In the genomic region with DNA sequence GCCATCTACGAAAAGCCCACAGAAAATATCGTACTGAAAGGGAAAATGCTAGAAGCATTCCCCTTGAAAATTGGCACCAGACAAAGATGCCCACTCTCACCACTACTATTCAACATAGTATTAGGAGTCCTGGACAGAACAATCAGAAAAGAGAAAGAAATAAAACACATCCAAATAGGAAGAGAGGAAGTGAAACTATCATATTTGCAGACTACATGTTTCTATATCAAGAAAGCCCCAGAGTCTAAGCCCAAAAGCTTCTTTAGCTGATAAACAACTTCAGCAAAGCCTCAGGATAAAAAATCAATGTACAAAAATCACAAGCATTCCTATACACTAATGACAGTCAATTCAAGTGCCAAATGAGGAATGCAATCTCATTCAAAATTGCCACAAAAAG, we compare ENCODE assay signal across 1 cellular context.
A peak's percentile ranks its signal among the peaks of the same experiment; 100 is the strongest.
TF ChIP-seq lines count a peak whose summit lies in the region.

No MANE protein-coding gene starts in this region.

TF ChIP-seq in GM12878, 131 proteins besides CTCF, POLR2A, EP300 and RAD21:
- TF ChIP-seq, protein P1, sequence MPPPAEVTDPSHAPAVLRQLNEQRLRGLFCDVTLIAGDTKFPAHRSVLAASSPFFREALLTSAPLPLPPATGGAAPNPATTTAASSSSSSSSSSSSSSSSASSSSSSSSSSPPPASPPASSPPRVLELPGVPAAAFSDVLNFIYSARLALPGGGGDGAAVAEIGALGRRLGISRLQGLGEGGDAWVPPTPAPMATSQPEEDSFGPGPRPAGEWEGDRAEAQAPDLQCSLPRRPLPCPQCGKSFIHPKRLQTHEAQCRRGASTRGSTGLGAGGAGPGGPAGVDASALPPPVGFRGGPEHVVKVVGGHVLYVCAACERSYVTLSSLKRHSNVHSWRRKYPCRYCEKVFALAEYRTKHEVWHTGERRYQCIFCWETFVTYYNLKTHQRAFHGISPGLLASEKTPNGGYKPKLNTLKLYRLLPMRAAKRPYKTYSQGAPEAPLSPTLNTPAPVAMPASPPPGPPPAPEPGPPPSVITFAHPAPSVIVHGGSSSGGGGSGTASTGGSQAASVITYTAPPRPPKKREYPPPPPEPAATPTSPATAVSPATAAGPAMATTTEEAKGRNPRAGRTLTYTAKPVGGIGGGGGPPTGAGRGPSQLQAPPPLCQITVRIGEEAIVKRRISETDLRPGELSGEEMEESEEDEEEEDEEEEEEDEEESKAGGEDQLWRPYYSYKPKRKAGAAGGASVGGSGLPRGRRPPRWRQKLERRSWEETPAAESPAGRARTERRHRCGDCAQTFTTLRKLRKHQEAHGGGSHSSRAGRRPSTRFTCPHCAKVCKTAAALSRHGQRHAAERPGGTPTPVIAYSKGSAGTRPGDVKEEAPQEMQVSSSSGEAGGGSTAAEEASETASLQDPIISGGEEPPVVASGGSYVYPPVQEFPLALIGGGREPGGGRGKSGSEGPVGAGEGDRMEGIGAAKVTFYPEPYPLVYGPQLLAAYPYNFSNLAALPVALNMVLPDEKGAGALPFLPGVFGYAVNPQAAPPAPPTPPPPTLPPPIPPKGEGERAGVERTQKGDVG (CRISPR knock-in tag; IDR thresholded peaks at IDR 0.05), result no peak
- TF ChIP-seq SREBF1 (IDR thresholded peaks at IDR 0.05; ENCODE audit: low read length), result no peak
- peak in 1 of 2 experiments; percentile 10; a peak in 1 of 4 replicates for TF ChIP-seq IKZF2 (IDR thresholded peaks at IDR 0.05)
- TF ChIP-seq NFYA (IDR thresholded peaks at IDR 0.05; ENCODE audit: borderline replicate concordance, low read depth, low read length), result no peak
- TF ChIP-seq SPI1 (IDR thresholded peaks at IDR 0.05; ENCODE audit: borderline replicate concordance, insufficient read depth, low read depth, low read length), result peak; percentile 79
- no peak for TF ChIP-seq SUZ12 (IDR thresholded peaks at IDR 0.05; ENCODE audit: unreplicated experiment)
